In genomic region chr6:147103007-147103406, GRCh38 we compare ENCODE assay signal across 24 cellular contexts.
"Had no signal": no experiment of that assay in that cellular context is flagged by ENCODE, and none has a peak within 500 bp of the region (broad histone marks: within the 10 kb centered on the region; RNA-seq: fewer than 3 reads in every experiment).

No MANE protein-coding gene starts in this region.

- DNase-seq: dermis blood vessel endothelial cell; dorsolateral prefrontal cortex; effector CD4-positive, alpha-beta T cell; effector memory CD4-positive, alpha-beta T cell; foreskin keratinocyte; glutamatergic neuron; head of caudate nucleus; heart right ventricle; hippocampal formation; left cardiac atrium; left lung; left ventricle myocardium superior; lower lobe of right lung; mesenchymal stem cell; mucosa of descending colon; naive B cell had no signal

- H3K27me3 Mint-ChIP-seq: naive B cell had no signal

- H3K27ac Mint-ChIP-seq: mesothelial cell of epicardium, naive B cell had no signal

- H3K27me3 ChIP-seq: dorsolateral prefrontal cortex, esophagus muscularis mucosa, foreskin keratinocyte, heart right ventricle, left lung had no signal

- H3K27ac ChIP-seq: coronary artery, dorsolateral prefrontal cortex, esophagus muscularis mucosa, foreskin keratinocyte, heart right ventricle, left lung, lower lobe of right lung had no signal

- FAIRE-seq: colon, endothelial cell of umbilical vein, frontal cortex, islet of Langerhans, keratinocyte had no signal

- ATAC-seq: foreskin keratinocyte, heart right ventricle, left cardiac atrium, left lung, left ventricle myocardium superior, lower lobe of right lung, mucosa of descending colon had no signal

- H3K36me3 Mint-ChIP-seq: mesothelial cell of epicardium, naive B cell had no signal

- H3K4me3 ChIP-seq: coronary artery, dorsolateral prefrontal cortex, esophagus muscularis mucosa, heart right ventricle, left lung, lower lobe of right lung, mucosa of descending colon had no signal

- H3K9me3 ChIP-seq: esophagus muscularis mucosa, heart right ventricle, left lung, lower lobe of right lung, mucosa of descending colon had no signal

- H3K4me3 Mint-ChIP-seq: mesothelial cell of epicardium, naive B cell had no signal

- H3K36me3 ChIP-seq: esophagus muscularis mucosa, heart right ventricle, left lung, lower lobe of right lung had no signal

- H3K4me1 Mint-ChIP-seq: naive B cell had no signal

- H3K4me1 ChIP-seq: esophagus muscularis mucosa, foreskin keratinocyte, lower lobe of right lung had no signal

- H3K9me3 Mint-ChIP-seq: naive B cell had no signal
